Comparison of ENCODE assay signal across 23 cellular contexts in the genomic region with DNA sequence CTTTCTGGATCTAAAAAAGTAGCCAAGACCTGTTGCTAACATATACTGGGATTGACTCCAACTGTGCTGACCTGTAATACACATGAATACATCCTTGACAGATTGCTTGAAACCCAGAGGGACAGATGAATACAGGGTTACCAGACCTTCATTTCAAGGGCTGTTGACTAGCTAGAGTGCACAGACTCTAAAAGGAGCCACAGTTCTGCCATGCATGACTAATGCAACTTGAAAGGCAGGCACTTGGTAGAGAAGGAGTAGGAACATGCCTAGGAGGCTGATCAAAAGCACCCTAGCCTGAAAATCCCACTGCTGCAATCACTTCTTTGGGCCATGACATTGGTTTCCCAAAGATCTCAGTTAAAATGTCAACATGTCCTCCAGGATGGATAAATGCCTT.
DNase-seq lines count a peak whose midpoint lies in the region; ATAC-seq and TF ChIP-seq lines count a peak whose summit lies in the region.
"Had no signal": no experiment of that assay in that cellular context is flagged by ENCODE, and none has a peak within 500 bp of the region (broad histone marks: within the 10 kb centered on the region; RNA-seq: fewer than 3 reads in every experiment).

No MANE protein-coding gene starts in this region.

- no peaks in the 10 kb centered on the region for H3K4me1 Mint-ChIP-seq in activated T-helper 1 cell treated with anti-CD3 and anti-CD28 coated beads, Interleukin-12 subunit alpha, Interleukin-12 subunit beta, Interleukin-2, Interleukin-4 antibody, amounts not matched to agents 30 ng/mL and 10 ng/mL and 1 ng/mL, durations not matched to agents 14 hours and 24 hours and 36 hours (ENCODE audit: low read depth)

- H3K4me1 ChIP-seq in cardiac muscle cell (ENCODE audit: low read depth) (peaks cover 32% of the 10 kb centered on the region), left ventricle myocardium inferior (no peaks in the 10 kb centered on the region), left lung (no peaks in the 10 kb centered on the region), ascending aorta (no peaks in the 10 kb centered on the region)
- H3K4me1 ChIP-seq: BE2C had no signal

- ATAC-seq in left lung (peak; percentile 33), HG02588 (IDR thresholded peaks at IDR 0.05; ENCODE audit: unreplicated experiment) (no peak)
- ATAC-seq: GM12878 had no signal

- H3K27ac ChIP-seq in cardiac muscle cell (peak overlapping the region; percentile 61), left ventricle myocardium inferior (replicated peaks) (no peak overlapping the region), left lung (no peak overlapping the region), ascending aorta (no peak overlapping the region)
- H3K27ac ChIP-seq: GM23248, SK-N-MC had no signal

- H3K9me3 Mint-ChIP-seq in activated T-helper 1 cell treated with anti-CD3 and anti-CD28 coated beads, Interleukin-12 subunit alpha, Interleukin-12 subunit beta, Interleukin-2, Interleukin-4 antibody, amounts not matched to agents 30 ng/mL and 10 ng/mL and 1 ng/mL, durations not matched to agents 14 hours and 24 hours and 36 hours, result no peaks in the 10 kb centered on the region
- H3K9me3 Mint-ChIP-seq: H9 had no signal

- no peaks in the 10 kb centered on the region for H3K36me3 Mint-ChIP-seq in activated T-helper 1 cell treated with anti-CD3 and anti-CD28 coated beads, Interleukin-12 subunit alpha, Interleukin-12 subunit beta, Interleukin-2, Interleukin-4 antibody, amounts not matched to agents 30 ng/mL and 10 ng/mL and 1 ng/mL, durations not matched to agents 14 hours and 24 hours and 36 hours (ENCODE audit: low read depth)

- H3K36me3 ChIP-seq in cardiac muscle cell, result no peaks in the 10 kb centered on the region
- H3K36me3 ChIP-seq in left ventricle myocardium inferior, result no peaks in the 10 kb centered on the region
- no peaks in the 10 kb centered on the region for H3K36me3 ChIP-seq in left lung
- H3K36me3 ChIP-seq in ascending aorta, result no peaks in the 10 kb centered on the region
- H3K36me3 ChIP-seq: BE2C had no signal

- H3K27ac Mint-ChIP-seq in activated T-helper 1 cell treated with anti-CD3 and anti-CD28 coated beads, Interleukin-12 subunit alpha, Interleukin-12 subunit beta, Interleukin-2, Interleukin-4 antibody, amounts not matched to agents 30 ng/mL and 10 ng/mL and 1 ng/mL, durations not matched to agents 14 hours and 24 hours and 36 hours, result no peak overlapping the region
- H3K27ac Mint-ChIP-seq: H9 had no signal

- H3K9me3 ChIP-seq in cardiac muscle cell (ENCODE audit: low read depth), result no peaks in the 10 kb centered on the region
- no peaks in the 10 kb centered on the region for H3K9me3 ChIP-seq in left ventricle myocardium inferior (replicated peaks)
- no peaks in the 10 kb centered on the region for H3K9me3 ChIP-seq in left lung
- no peaks in the 10 kb centered on the region for H3K9me3 ChIP-seq in ascending aorta
- H3K9me3 ChIP-seq: BE2C had no signal

- H3K27me3 Mint-ChIP-seq in activated T-helper 1 cell treated with anti-CD3 and anti-CD28 coated beads, Interleukin-12 subunit alpha, Interleukin-12 subunit beta, Interleukin-2, Interleukin-4 antibody, amounts not matched to agents 30 ng/mL and 10 ng/mL and 1 ng/mL, durations not matched to agents 14 hours and 24 hours and 36 hours (ENCODE audit: insufficient read depth), result no peaks in the 10 kb centered on the region

- TF ChIP-seq CTCF in cardiac muscle cell (IDR thresholded peaks at IDR 0.05; ENCODE audit: low read depth, low read length) (no peak), left ventricle myocardium inferior (IDR thresholded peaks at IDR 0.05; ENCODE audit: borderline replicate concordance) (no peak), left lung (IDR thresholded peaks at IDR 0.05) (no peak), ascending aorta (IDR thresholded peaks at IDR 0.05) (no peak)

- DNase-seq in cardiac muscle cell (ENCODE audit: low read depth in 1 of 2, low spot score in 1 of 2), result peak in 1 of 2 donors; percentile 56
- DNase-seq in left ventricle myocardium inferior, result no peak
- DNase-seq in NCI-H524 treated with DMSO at 0.1 percent for 48 hours (lab: John Stamatoyannopoulos, UW), result peak; percentile 40
- DNase-seq in left lung, result no peak
- DNase-seq in activated effector memory CD4-positive, alpha-beta T cell treated with anti-CD3 and anti-CD28 coated beads, Interleukin-2, amount 50 U/mL, for 16 hours, result no peak
- no peak for DNase-seq in activated T-helper 1 cell treated with anti-CD3 and anti-CD28 coated beads, Interleukin-12 subunit alpha, Interleukin-12 subunit beta, Interleukin-2, Interleukin-4 antibody, amounts not matched to agents 30 ng/mL and 10 ng/mL and 1 ng/mL, durations not matched to agents 14 hours and 24 hours and 36 hours (ENCODE audit: low spot score)
- DNase-seq in ascending aorta (ENCODE audit: low spot score in 2 of 2), result no peak
- DNase-seq: 8988T, ACHN, BE2C, Calu3, GM23248, H9, IMR-90, KG1, MM.1S, NCI-H1694, NCI-H446 treated with DMSO at 0.1 percent for 48 hours, NCI-H748 treated with DMSO at 0.1 percent for 48 hours, SIG-M5 had no signal

- H3K4me3 ChIP-seq in cardiac muscle cell, result no peak overlapping the region
- no peak overlapping the region for H3K4me3 ChIP-seq in left ventricle myocardium inferior
- H3K4me3 ChIP-seq in left lung, result no peak overlapping the region
- no peak overlapping the region for H3K4me3 ChIP-seq in ascending aorta
- H3K4me3 ChIP-seq: GM12878, GM23248, SK-N-MC had no signal

- no peaks in the 10 kb centered on the region for H3K27me3 ChIP-seq in cardiac muscle cell
- H3K27me3 ChIP-seq in left ventricle myocardium inferior (ENCODE audit: low read depth), result no peaks in the 10 kb centered on the region
- peaks cover 0 to 8% of the 10 kb centered on the region in 2 donors for H3K27me3 ChIP-seq in left lung
- no peaks in the 10 kb centered on the region for H3K27me3 ChIP-seq in ascending aorta
- H3K27me3 ChIP-seq: BE2C had no signal

- H3K4me3 Mint-ChIP-seq in activated T-helper 1 cell treated with anti-CD3 and anti-CD28 coated beads, Interleukin-12 subunit alpha, Interleukin-12 subunit beta, Interleukin-2, Interleukin-4 antibody, amounts not matched to agents 30 ng/mL and 10 ng/mL and 1 ng/mL, durations not matched to agents 14 hours and 24 hours and 36 hours, result no peak overlapping the region
- H3K4me3 Mint-ChIP-seq: H9 had no signal

- intact Hi-C loops in left ventricle myocardium inferior (cut with micrococcal nuclease) (no loop called here), left lung (cut with DNase I) (no loop called here), ascending aorta (cut with DNase I) (no loop called here)
- intact Hi-C loops in activated T-helper 1 cell treated with anti-CD3 and anti-CD28 coated beads, Interleukin-12 subunit alpha, Interleukin-12 subunit beta, Interleukin-2, Interleukin-4 antibody, amounts not matched to agents 30 ng/mL and 10 ng/mL and 1 ng/mL, durations not matched to agents 14 hours and 24 hours and 36 hours (cut with micrococcal nuclease), result no loop called here
